22 cellular contexts compared by ENCODE assay signal in genomic region chr1:46961066-46961758, GRCh38. TPM values are rescaled to one million over a fixed set of nuclear protein-coding genes. Genes with fewer than 3 reads are reported as not detected.
DNase-seq lines count a peak whose midpoint lies in the region; ATAC-seq, FAIRE-seq and TF ChIP-seq lines count a peak whose summit lies in the region.
"Had no signal": no experiment of that assay in that cellular context is flagged by ENCODE, and none has a peak within 500 bp of the region (broad histone marks: within the 10 kb centered on the region; RNA-seq: fewer than 3 reads in every experiment).

No MANE protein-coding gene starts in this region.

- 77 to 85% methylated on average over 2 of the region's 2 CpGs for WGBS in aorta, 2 donors

- FAIRE-seq in kidney (lab: Jason Lieb, UNC): no peak
- FAIRE-seq in urothelium cell line (lab: Jason Lieb, UNC): no peak
- FAIRE-seq: A549, D721Med, G401.6, GM12892, GM18507, H1 had no signal

- intact Hi-C loops in kidney (cut with DNase I): no loop called here
- intact Hi-C loops in mucosa of descending colon (cut with DNase I, micrococcal nuclease): no loop called here
- intact Hi-C loops in aorta (cut with DNase I): no loop called here

- peak; percentile 15 for ATAC-seq in activated naive CD8-positive, alpha-beta T cell treated with anti-CD3 and anti-CD28 coated beads, Interleukin-2, amount 50 U/mL, for 24 hours
- ATAC-seq in mucosa of descending colon (peak; percentile 14), aorta (ENCODE audit: low FRiP score) (peak; percentile 29)

- no peaks in the 10 kb centered on the region for H3K27me3 ChIP-seq in aorta (ENCODE audit: control insufficient read depth in 1 of 2, insufficient read depth in 2 of 2, low read length in 1 of 2)

- TF ChIP-seq CTCF in kidney (IDR thresholded peaks at IDR 0.05; ENCODE audit: borderline replicate concordance, extremely low read depth, insufficient read depth) (no peak), mucosa of descending colon (IDR thresholded peaks at IDR 0.05) (no peak)

- no peak overlapping the region for H3K4me3 Mint-ChIP-seq in activated naive CD8-positive, alpha-beta T cell treated with anti-CD3 and anti-CD28 coated beads, Interleukin-2, amount 50 U/mL, for 24 hours
- H3K4me3 Mint-ChIP-seq in activated naive CD8-positive, alpha-beta T cell treated with anti-CD3 and anti-CD28 coated beads for 36 hours: no peak overlapping the region
- H3K4me3 Mint-ChIP-seq: CD4-positive, alpha-beta T cell; H9 had no signal

- no peaks in the 10 kb centered on the region for H3K4me1 ChIP-seq in kidney (ENCODE audit: control insufficient read depth in 1 of 2, insufficient read depth in 1 of 2, low read depth in 1 of 2, low read length in 2 of 2)
- H3K4me1 ChIP-seq in mucosa of descending colon (ENCODE audit: low read depth): no peaks in the 10 kb centered on the region
- H3K4me1 ChIP-seq in aorta (ENCODE audit: control insufficient read depth in 1 of 2, insufficient read depth in 2 of 2, low read length in 2 of 2): no peaks in the 10 kb centered on the region
- H3K4me1 ChIP-seq: A549, Caco-2 had no signal

- no peaks in the 10 kb centered on the region for H3K9me3 Mint-ChIP-seq in activated naive CD8-positive, alpha-beta T cell treated with anti-CD3 and anti-CD28 coated beads, Interleukin-2, amount 50 U/mL, for 24 hours
- H3K9me3 Mint-ChIP-seq in activated naive CD8-positive, alpha-beta T cell treated with anti-CD3 and anti-CD28 coated beads for 36 hours: peaks cover 3% of the 10 kb centered on the region
- H3K9me3 Mint-ChIP-seq: CD4-positive, alpha-beta T cell had no signal

- no peaks in the 10 kb centered on the region for H3K4me1 Mint-ChIP-seq in activated naive CD8-positive, alpha-beta T cell treated with anti-CD3 and anti-CD28 coated beads, Interleukin-2, amount 50 U/mL, for 24 hours
- no peaks in the 10 kb centered on the region for H3K4me1 Mint-ChIP-seq in activated naive CD8-positive, alpha-beta T cell treated with anti-CD3 and anti-CD28 coated beads for 36 hours
- H3K4me1 Mint-ChIP-seq: H9 had no signal

- DNase-seq in activated naive CD8-positive, alpha-beta T cell treated with anti-CD3 and anti-CD28 coated beads, Interleukin-2, amount 50 U/mL, for 24 hours: no peak
- no peak for DNase-seq in activated naive CD8-positive, alpha-beta T cell treated with anti-CD3 and anti-CD28 coated beads for 36 hours
- DNase-seq in kidney (no peak), mucosa of descending colon (no peak), aorta (no peak), urothelium cell line (ENCODE audit: low spot score) (no peak), GM19240 (ENCODE audit: insufficient read length, low spot score) (no peak), T-helper 9 cell (no peak)
- DNase-seq: AML-193; Caco-2; CD4-positive, alpha-beta T cell; H9 had no signal

- H3K27ac Mint-ChIP-seq in activated naive CD8-positive, alpha-beta T cell treated with anti-CD3 and anti-CD28 coated beads, Interleukin-2, amount 50 U/mL, for 24 hours: no peak overlapping the region
- H3K27ac Mint-ChIP-seq in activated naive CD8-positive, alpha-beta T cell treated with anti-CD3 and anti-CD28 coated beads for 36 hours: no peak overlapping the region
- H3K27ac Mint-ChIP-seq: CD4-positive, alpha-beta T cell; H9 had no signal

- no peak overlapping the region for H3K9ac ChIP-seq in kidney (ENCODE audit: low read length in 2 of 2)

- H3K4me3 ChIP-seq in kidney (ENCODE audit: low read length in 2 of 2) (no peak overlapping the region), mucosa of descending colon (no peak overlapping the region), aorta (ENCODE audit: low read length in 2 of 2) (no peak overlapping the region)
- H3K4me3 ChIP-seq: A549 had no signal

- H3K9me3 ChIP-seq in kidney (ENCODE audit: control insufficient read depth in 1 of 2, low read length in 2 of 2): no peaks in the 10 kb centered on the region
- H3K9me3 ChIP-seq in mucosa of descending colon: no peaks in the 10 kb centered on the region
- peaks cover 1% of the 10 kb centered on the region for H3K9me3 ChIP-seq in aorta (ENCODE audit: control insufficient read depth, low read length)
- H3K9me3 ChIP-seq: A549 had no signal

- H3K27ac ChIP-seq in kidney (ENCODE audit: low read depth in 2 of 2, low read length in 2 of 2): peak overlapping the region; percentile 10 to 29
- H3K27ac ChIP-seq in aorta (ENCODE audit: low read depth in 1 of 2, low read length in 2 of 2): no peak overlapping the region
- H3K27ac ChIP-seq: 22Rv1, A549, C4-2B had no signal

- H3K27me3 Mint-ChIP-seq in activated naive CD8-positive, alpha-beta T cell treated with anti-CD3 and anti-CD28 coated beads, Interleukin-2, amount 50 U/mL, for 24 hours: peaks cover 7% of the 10 kb centered on the region
- peaks cover 19% of the 10 kb centered on the region for H3K27me3 Mint-ChIP-seq in activated naive CD8-positive, alpha-beta T cell treated with anti-CD3 and anti-CD28 coated beads for 36 hours

- H3K36me3 ChIP-seq in kidney (ENCODE audit: control insufficient read depth in 1 of 2, insufficient read depth in 2 of 2, low read length in 2 of 2) (no peaks in the 10 kb centered on the region), mucosa of descending colon (ENCODE audit: low read depth) (no peaks in the 10 kb centered on the region), aorta (ENCODE audit: control insufficient read depth in 1 of 2, insufficient read depth in 2 of 2, low read length in 1 of 2) (no peaks in the 10 kb centered on the region)

- no peaks in the 10 kb centered on the region for H3K36me3 Mint-ChIP-seq in activated naive CD8-positive, alpha-beta T cell treated with anti-CD3 and anti-CD28 coated beads, Interleukin-2, amount 50 U/mL, for 24 hours (ENCODE audit: low read depth)
- H3K36me3 Mint-ChIP-seq in activated naive CD8-positive, alpha-beta T cell treated with anti-CD3 and anti-CD28 coated beads for 36 hours: no peaks in the 10 kb centered on the region

RNA-seq across cellular contexts. Expression of gene CYP4A11, which starts 19.9 kb away (rescaled TPM):
- not detected for total RNA-seq in activated naive CD8-positive, alpha-beta T cell treated with anti-CD3 and anti-CD28 coated beads for 36 hours
- total RNA-seq in kidney: 23.0 TPM
- polyA plus RNA-seq in kidney (ENCODE audit: insufficient read depth, low read depth, low replicate concordance): 384 TPM
- not detected for total RNA-seq in mucosa of descending colon
- under 1 TPM; 0.15 to 0.16 TPM for total RNA-seq in aorta
- polyA plus RNA-seq in aorta: under 1 TPM in 1 of 2 donors, not detected in 1; 0.10 TPM
- total RNA-seq: CD4-positive, alpha-beta T cell; H1; H9; HT-29 had no signal
- polyA plus RNA-seq: A549, BJ, H1 had no signal

Comparison
In these comparisons a context has a peak if more than half of its experiments do, and no peak if none do; other contexts are left out.
1. H3K27ac ChIP-seq: peak in kidney (2 of 2); none in aorta (0 of 2).
2. RNA of gene CYP4A11, which starts 19.9 kb away (total RNA-seq): 23.0 TPM in kidney (single experiment); 0.15 to 0.16 TPM in aorta, not detected in activated naive CD8-positive, alpha-beta T cell treated with anti-CD3 and anti-CD28 coated beads for 36 hours and not detected in mucosa of descending colon; every median in the first group is over 10 times any median in the second.
3. Peak in every context shown above with its lines, with median percentiles within 50 percentile points of each other: ATAC-seq.